Comparison of ENCODE assay signal across 15 cellular contexts in genomic region chr22:44988671-44989070, GRCh38. TPM values are rescaled to one million over a fixed set of nuclear protein-coding genes. Genes with fewer than 3 reads are reported as not detected.
DNase-seq lines count a peak whose midpoint lies in the region; ATAC-seq, FAIRE-seq and TF ChIP-seq lines count a peak whose summit lies in the region.
"Had no signal": no experiment of that assay in that cellular context is flagged by ENCODE, and none has a peak within 500 bp of the region (broad histone marks: within the 10 kb centered on the region; RNA-seq: fewer than 3 reads in every experiment).

No MANE protein-coding gene starts in this region.

- ATAC-seq in aorta (ENCODE audit: low FRiP score) = no peak
- ATAC-seq in GM19324 (IDR thresholded peaks at IDR 0.05; ENCODE audit: low FRiP score, unreplicated experiment) = no peak

- H4K20me1 ChIP-seq in Karpas-422 (ENCODE audit: insufficient read depth, low read depth, low read length) = no peaks in the 10 kb centered on the region

- intact Hi-C loops in aorta (cut with DNase I) = no loop called here

- peak; percentile 26 for TF ChIP-seq CTCF in AG10803 (conservative IDR thresholded peaks at IDR 0.05; ENCODE audit: low read length)
- 0 out of 3 replicates have a peak, but pooled peaks have one; percentile 2 for TF ChIP-seq CTCF in GM12872 (IDR thresholded peaks at IDR 0.05; ENCODE audit: insufficient read depth, low read depth, low read length)
- peak; percentile 25 for TF ChIP-seq CTCF in fibroblast of villous mesenchyme (IDR thresholded peaks at IDR 0.05; ENCODE audit: insufficient read depth, low read depth, low read length)

- H3K36me3 ChIP-seq in aorta (ENCODE audit: control insufficient read depth in 1 of 2, insufficient read depth in 2 of 2, low read length in 1 of 2) = no peaks in the 10 kb centered on the region
- H3K36me3 ChIP-seq in Karpas-422 (ENCODE audit: insufficient read depth, low read length) = no peaks in the 10 kb centered on the region; the same call in 1 of the 2 replicates
- H3K36me3 ChIP-seq: prostate gland, spleen had no signal

- no peaks in the 10 kb centered on the region for H3K27me3 ChIP-seq in aorta (ENCODE audit: control insufficient read depth in 1 of 2, insufficient read depth in 2 of 2, low read length in 1 of 2)
- no peaks in the 10 kb centered on the region for H3K27me3 ChIP-seq in Karpas-422 (ENCODE audit: low read length)

- H3K4me1 ChIP-seq in aorta (ENCODE audit: control insufficient read depth in 1 of 2, insufficient read depth in 2 of 2, low read length in 2 of 2) = no peaks in the 10 kb centered on the region
- H3K4me1 ChIP-seq in Karpas-422 (ENCODE audit: low read length) = peaks cover 4% of the 10 kb centered on the region
- H3K4me1 ChIP-seq: prostate gland, spleen had no signal

- FAIRE-seq in frontal cortex (lab: Jason Lieb, UNC) = no peak

- no peak overlapping the region for H3K9ac ChIP-seq in Karpas-422 (ENCODE audit: low read length)

- no peak overlapping the region for H3K4me2 ChIP-seq in Karpas-422 (ENCODE audit: low read depth, low read length, poor library complexity, severe bottlenecking)

- H3K79me2 ChIP-seq in Karpas-422 (ENCODE audit: low read length) = peaks cover 79% of the 10 kb centered on the region

- no peak for DNase-seq in AG10803 (ENCODE audit: low read depth)
- DNase-seq in RPMI8226 = peak; percentile 28
- peak; percentile 3 for DNase-seq in fibroblast of villous mesenchyme (ENCODE audit: low read depth)
- no peak for DNase-seq in aorta
- DNase-seq in Karpas-422 = no peak
- DNase-seq in frontal cortex (ENCODE audit: low spot score in 2 of 2) = no peak
- DNase-seq: activated CD4-positive, alpha-beta T cell treated with anti-CD3 and anti-CD28 coated beads for 4 hours; activated gamma-delta T cell treated with Interleukin-2 at 50 U/mL for 16 hours; NCI-H2029 treated with DMSO at 0.1 percent for 48 hours; NCI-H510A treated with DMSO at 0.1 percent for 48 hours; spleen had no signal

- H2AFZ ChIP-seq in Karpas-422 (ENCODE audit: low read length) = no peak overlapping the region

- H3K4me3 ChIP-seq in AG10803 (ENCODE audit: low read length) (no peak overlapping the region), fibroblast of villous mesenchyme (ENCODE audit: low read depth, low read length) (no peak overlapping the region), aorta (ENCODE audit: low read length in 2 of 2) (no peak overlapping the region), Karpas-422 (ENCODE audit: low read length) (no peak overlapping the region)
- H3K4me3 ChIP-seq: prostate gland, spleen had no signal

- H3K9me2 ChIP-seq in Karpas-422 (replicated peaks; ENCODE audit: insufficient read depth, low read length) = no peaks in the 10 kb centered on the region

- H3K9me3 ChIP-seq in aorta (ENCODE audit: control insufficient read depth, low read length) = peaks cover 2% of the 10 kb centered on the region
- H3K9me3 ChIP-seq in Karpas-422 (ENCODE audit: low read length) = no peaks in the 10 kb centered on the region
- H3K9me3 ChIP-seq: prostate gland, spleen had no signal

- H3K27ac ChIP-seq in aorta (ENCODE audit: low read depth in 1 of 2, low read length in 2 of 2) = no peak overlapping the region
- no peak overlapping the region for H3K27ac ChIP-seq in Karpas-422 (ENCODE audit: low read length)
- H3K27ac ChIP-seq: prostate gland, spleen had no signal

- WGBS in aorta, 2 donors = 72 to 75% methylated on average over 5 of the region's 5 CpGs

RNA-seq across cellular contexts. Expression of gene PHF21B, which starts 21.1 kb away (rescaled TPM):
- not detected in 2 replicates for total RNA-seq in fibroblast of villous mesenchyme
- 1 to 10 TPM in 1 of 2 donors, under 1 TPM in 1; 0.75 to 1.8 TPM for total RNA-seq in aorta
- polyA plus RNA-seq in aorta = not detected
- total RNA-seq in Karpas-422 (2014; rRNA removed; shearing (Covaris generic); ENCODE audit: low replicate concordance) = 5.9 and 17.1 TPM in 2 replicates
- 8.6 TPM for total RNA-seq in frontal cortex
- polyA plus RNA-seq: IgD-negative memory B cell had no signal

Comparison
In these comparisons a context has a peak if more than half of its experiments do, and no peak if none do; other contexts are left out.
1. DNase-seq: peak in RPMI8226 (single experiment) and fibroblast of villous mesenchyme (single experiment); none in AG10803 (single experiment), aorta (0 of 2), Karpas-422 (single experiment) and frontal cortex (0 of 2).
2. Peak in every context shown above with its lines, with median percentiles within 50 percentile points of each other: CTCF ChIP-seq.